ENCODE assay signal across 12 cellular contexts in genomic region chr12:123034865-123035264, GRCh38. TPM values are rescaled to one million over a fixed set of nuclear protein-coding genes. Genes with fewer than 3 reads are reported as not detected.
A peak's percentile ranks its signal among the peaks of the same experiment; 100 is the strongest.
DNase-seq lines count a peak whose midpoint lies in the region; ATAC-seq and TF ChIP-seq lines count a peak whose summit lies in the region.
"Had no signal": no experiment of that assay in that cellular context is flagged by ENCODE, and none has a peak within 500 bp of the region (broad histone marks: within the 10 kb centered on the region; RNA-seq: fewer than 3 reads in every experiment).

No MANE protein-coding gene starts in this region.

- TF ChIP-seq CTCF in BE2C (IDR thresholded peaks at IDR 0.05; ENCODE audit: low read depth, low read length) (no peak), GM10266 (IDR thresholded peaks at IDR 0.05; ENCODE audit: control insufficient read depth, insufficient read depth, low read depth, missing control alignments) (no peak), dorsolateral prefrontal cortex (IDR thresholded peaks at IDR 0.05 in 54 of 56, conservative IDR thresholded peaks at IDR 0.05 in 2 of 56; ENCODE audit: low read depth in 1 of 56, partially characterized antibody in 56 of 56) (no peak), sigmoid colon (IDR thresholded peaks at IDR 0.05) (no peak)

- 49 to 56% methylated on average over 4 of the region's 4 CpGs for WGBS in sigmoid colon, 2 donors

- no peaks in the 10 kb centered on the region for H3K9me3 ChIP-seq in BE2C
- no peaks in the 10 kb centered on the region for H3K9me3 ChIP-seq in sigmoid colon
- H3K9me3 ChIP-seq: prostate gland had no signal

- no peaks in the 10 kb centered on the region for H3K27me3 ChIP-seq in BE2C
- H3K27me3 ChIP-seq in dorsolateral prefrontal cortex = no peaks in the 10 kb centered on the region
- H3K27me3 ChIP-seq in sigmoid colon = no peaks in the 10 kb centered on the region

- H3K36me3 ChIP-seq in BE2C (no peaks in the 10 kb centered on the region), sigmoid colon (peaks cover 0 to 34% (median 2%) of the 10 kb centered on the region in 4 donors)
- H3K36me3 ChIP-seq: prostate gland had no signal

- ATAC-seq in GM21423 (IDR thresholded peaks at IDR 0.05; ENCODE audit: unreplicated experiment) = no peak
- ATAC-seq: T-helper 17 cell had no signal

- peak; percentile 28 for DNase-seq in BE2C
- peak; percentile 75 for DNase-seq in HCEC 1CT
- DNase-seq in activated naive CD8-positive, alpha-beta T cell treated with anti-CD3 and anti-CD28 coated beads, Interleukin-2, amount 50 U/mL, for 16 hours (ENCODE audit: low read depth, low spot score) = peak; percentile 6
- peak; percentile 86 for DNase-seq in kidney tubule cell (ENCODE audit: low spot score)
- DNase-seq in GM10266 (ENCODE audit: extremely low spot score) = no peak
- no peak for DNase-seq in dorsolateral prefrontal cortex
- no peak for DNase-seq in sigmoid colon
- DNase-seq: NCI-H226; stimulated activated naive CD4-positive, alpha-beta T cell; T-helper 17 cell had no signal

- intact Hi-C loops in dorsolateral prefrontal cortex (cut with DNase I) = no loop called here
- intact Hi-C loops in sigmoid colon (cut with DNase I) = no loop called here

- no peak for TF ChIP-seq EP300 in sigmoid colon (IDR thresholded peaks at IDR 0.05)

- 0 out of 2 replicates have a peak, but pooled peaks cover 3% of the 10 kb centered on the region for H3K4me1 ChIP-seq in BE2C
- no peaks in the 10 kb centered on the region for H3K4me1 ChIP-seq in sigmoid colon
- H3K4me1 ChIP-seq: prostate gland had no signal

- H3K4me3 ChIP-seq in BE2C (ENCODE audit: low read depth, low read length) (no peak overlapping the region), dorsolateral prefrontal cortex (no peak overlapping the region), sigmoid colon (no peak overlapping the region)
- H3K4me3 ChIP-seq: prostate gland had no signal

- H3K27ac ChIP-seq in dorsolateral prefrontal cortex (peak overlapping the region in 2 of 59 donors; percentile 0 to 5), sigmoid colon (no peak overlapping the region)
- H3K27ac ChIP-seq: prostate gland had no signal

- TF ChIP-seq POLR2A in sigmoid colon (IDR thresholded peaks at IDR 0.05) = no peak

RNA-seq across cellular contexts. Expression of gene ARL6IP4, which starts 54.4 kb away (rescaled TPM):
- polyA plus RNA-seq in BE2C (2012; ENCODE audit: insufficient read depth, insufficient read length, low read depth) = 558 TPM
- total RNA-seq in dorsolateral prefrontal cortex (100 to 1,000 TPM; 127 to 221 (median 162) TPM), sigmoid colon (100 to 1,000 TPM; 211 to 358 (median 327) TPM)
- 100 to 1,000 TPM; 233 to 312 (median 243) TPM for polyA plus RNA-seq in sigmoid colon

RNA-seq across cellular contexts. Expression of gene OGFOD2, which starts 59.8 kb away (rescaled TPM):
- polyA plus RNA-seq in BE2C (2012; ENCODE audit: insufficient read depth, insufficient read length, low read depth) = 71.8 TPM
- total RNA-seq in dorsolateral prefrontal cortex = 10 to 100 TPM in 119 of 120 experiments, 1 to 10 TPM in 1; 9.6 to 30.5 (median 17.3) TPM
- total RNA-seq in sigmoid colon = 10 to 100 TPM in 2 of 4 donors, 1 to 10 TPM in 2; 8.1 to 13.6 (median 9.4) TPM
- 10 to 100 TPM; 10.2 to 26.5 (median 17.8) TPM for polyA plus RNA-seq in sigmoid colon

Comparison
In these comparisons a context has a peak if more than half of its experiments do, and no peak if none do; other contexts are left out.
1. DNase-seq: peak in BE2C (single experiment), HCEC 1CT (single experiment), activated naive CD8-positive, alpha-beta T cell treated with anti-CD3 and anti-CD28 coated beads, Interleukin-2, amount 50 U/mL, for 16 hours (single experiment) and kidney tubule cell (single experiment); none in GM10266 (single experiment), dorsolateral prefrontal cortex (0 of 10) and sigmoid colon (single experiment).